Comparison of ENCODE assay signal across 23 cellular contexts in the genomic region with DNA sequence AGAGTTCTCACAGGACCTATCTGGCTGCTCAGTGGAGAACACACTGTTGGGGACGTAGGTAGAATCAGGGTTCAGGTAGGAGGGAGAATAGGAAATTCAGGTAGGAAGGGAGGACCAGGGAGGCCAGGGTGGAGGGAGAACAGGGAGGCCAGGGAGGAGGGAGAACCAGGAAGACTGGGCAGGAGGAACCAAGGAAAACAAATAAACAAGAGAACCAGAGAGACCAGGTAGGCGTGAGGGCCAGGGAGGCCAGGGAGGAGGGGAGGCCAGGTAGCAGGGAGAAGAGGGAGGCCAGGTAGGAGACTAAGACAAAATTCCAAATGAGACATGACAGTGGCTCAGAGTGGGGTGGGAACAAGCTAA.
"Had no signal": no experiment of that assay in that cellular context is flagged by ENCODE, and none has a peak within 500 bp of the region (broad histone marks: within the 10 kb centered on the region; RNA-seq: fewer than 3 reads in every experiment).

No MANE protein-coding gene starts in this region.

- H3K36me3 ChIP-seq: gastroesophageal sphincter, heart right ventricle, lower lobe of right lung, ovary, sigmoid colon, stomach, thyroid gland had no signal

- H3K4me3 ChIP-seq: gastroesophageal sphincter, heart right ventricle, lower lobe of right lung, mucosa of descending colon, ovary, psoas muscle, sigmoid colon, stomach, thyroid gland had no signal

- H3K4me1 ChIP-seq: gastroesophageal sphincter, lower lobe of right lung, psoas muscle, thyroid gland had no signal

- H3K27me3 ChIP-seq: ovary, sigmoid colon, thyroid gland had no signal

- H3K9me3 ChIP-seq: gastroesophageal sphincter, heart right ventricle, lower lobe of right lung, mucosa of descending colon, ovary, psoas muscle, sigmoid colon, stomach, thyroid gland had no signal

- H3K27ac ChIP-seq: gastroesophageal sphincter, lower lobe of right lung, ovary, psoas muscle, sigmoid colon, stomach, thyroid gland had no signal

- DNase-seq: cortex of kidney; effector CD4-positive, alpha-beta T cell; foreskin fibroblast; hippocampal formation; immature natural killer cell; kidney glomerular epithelial cell; left colon; left ventricle myocardium superior; lower lobe of right lung; mucosa of descending colon; naive B cell; nucleus accumbens; ovary; psoas muscle; sigmoid colon; stimulated activated CD4-positive, alpha-beta T cell treated with anti-CD3 and anti-CD28 coated beads, Interleukin-2, amount 100 ng/mL, for 24 hours; stimulated activated CD4-positive, alpha-beta T cell treated with anti-CD3 and anti-CD28 coated beads, Interleukin-4, amount 100 ng/mL, for 24 hours; stimulated activated naive CD4-positive, alpha-beta T cell treated with Interleukin-2 at 50 U/mL for 16 hours; stomach; thyroid gland; trophoblast cell had no signal
